ENCODE assay signal across 11 cellular contexts in genomic region chr11:47992959-47993820, GRCh38. TPM values are rescaled to one million over a fixed set of nuclear protein-coding genes. Genes with fewer than 3 reads are reported as not detected.
A peak's percentile ranks its signal among the peaks of the same experiment; 100 is the strongest.
DNase-seq lines count a peak whose midpoint lies in the region; ATAC-seq and TF ChIP-seq lines count a peak whose summit lies in the region.
"Had no signal": no experiment of that assay in that cellular context is flagged by ENCODE, and none has a peak within 500 bp of the region (broad histone marks: within the 10 kb centered on the region; RNA-seq: fewer than 3 reads in every experiment).

No MANE protein-coding gene starts in this region.

- ATAC-seq in naive thymus-derived CD4-positive, alpha-beta T cell: peak; percentile 56
- no peak for ATAC-seq in HG02981 (IDR thresholded peaks at IDR 0.05; ENCODE audit: unreplicated experiment)
- ATAC-seq in HG03521 (IDR thresholded peaks at IDR 0.05; ENCODE audit: unreplicated experiment): no peak

- peaks cover 13 to 73% (median 64%) of the 10 kb centered on the region in 7 donors for H3K4me1 Mint-ChIP-seq in naive thymus-derived CD4-positive, alpha-beta T cell

- no peaks in the 10 kb centered on the region for H3K9me3 Mint-ChIP-seq in naive thymus-derived CD4-positive, alpha-beta T cell
- H3K9me3 Mint-ChIP-seq: activated naive CD8-positive, alpha-beta T cell treated with anti-CD3 and anti-CD28 coated beads, Interleukin-2, amount 10 ng/mL, durations not matched to agents 7 days and 5 days had no signal

- no peak overlapping the region for H3K4me3 ChIP-seq in brain microvascular endothelial cell (ENCODE audit: low read depth, low read length)
- H3K4me3 ChIP-seq in naive thymus-derived CD4-positive, alpha-beta T cell (ENCODE audit: low read length): no peak overlapping the region

- H3K36me3 ChIP-seq in brain microvascular endothelial cell (replicated peaks): no peaks in the 10 kb centered on the region
- no peaks in the 10 kb centered on the region for H3K36me3 ChIP-seq in naive thymus-derived CD4-positive, alpha-beta T cell (ENCODE audit: control insufficient read depth in 2 of 3, insufficient read depth in 3 of 3, low read length in 3 of 3)

- DNase-seq in EH (ENCODE audit: low read depth) (peak; percentile 91), NCI-H2029 treated with DMSO at 0.1 percent for 48 hours (lab: John Stamatoyannopoulos, UW) (peak; percentile 66), brain microvascular endothelial cell (peak; percentile 87), activated gamma-delta T cell treated with Interleukin-2 at 50 U/mL for 16 hours (no peak), NCI-H82 (lab: John Stamatoyannopoulos, UW) (no peak)
- no peak for DNase-seq in naive thymus-derived CD4-positive, alpha-beta T cell
- DNase-seq: activated naive CD8-positive, alpha-beta T cell treated with anti-CD3 and anti-CD28 coated beads, Interleukin-2, amount 10 ng/mL, durations not matched to agents 7 days and 5 days; NCI-H1417 treated with DMSO at 0.1 percent for 48 hours; T-helper 9 cell had no signal

- in situ Hi-C loops in brain microvascular endothelial cell (cut with HindIII; ENCODE audit: low pct_ligation_motif_present, low sequenced_read_pairs): no loop called here

- H3K27ac Mint-ChIP-seq in naive thymus-derived CD4-positive, alpha-beta T cell: peak overlapping the region in 4 of 9 donors; percentile 19 to 85 (median 28)
- H3K27ac Mint-ChIP-seq: activated naive CD8-positive, alpha-beta T cell treated with anti-CD3 and anti-CD28 coated beads, Interleukin-2, amount 10 ng/mL, durations not matched to agents 7 days and 5 days had no signal

- H3K36me3 Mint-ChIP-seq in naive thymus-derived CD4-positive, alpha-beta T cell: peaks cover 0 to 19% (median 0%) of the 10 kb centered on the region in 5 donors

- no peaks in the 10 kb centered on the region for H3K27me3 ChIP-seq in brain microvascular endothelial cell (replicated peaks)
- no peaks in the 10 kb centered on the region for H3K27me3 ChIP-seq in naive thymus-derived CD4-positive, alpha-beta T cell (ENCODE audit: control insufficient read depth in 2 of 2, insufficient read depth in 2 of 2, low read length in 2 of 2)

- TF ChIP-seq CTCF in brain microvascular endothelial cell (IDR thresholded peaks at IDR 0.05; ENCODE audit: low read depth, low read length, missing control alignments): no peak

- no peaks in the 10 kb centered on the region for H3K9me3 ChIP-seq in naive thymus-derived CD4-positive, alpha-beta T cell (ENCODE audit: control insufficient read depth in 2 of 3, low read length in 3 of 3)

- peaks cover 6 to 22% of the 10 kb centered on the region in 2 donors for H3K4me1 ChIP-seq in naive thymus-derived CD4-positive, alpha-beta T cell (ENCODE audit: control insufficient read depth in 2 of 2, insufficient read depth in 2 of 2, low read length in 2 of 2)

- H3K27ac ChIP-seq in brain microvascular endothelial cell: peak overlapping the region; percentile 57
- no peak overlapping the region for H3K27ac ChIP-seq in naive thymus-derived CD4-positive, alpha-beta T cell (ENCODE audit: low read depth, low read length)

- peak overlapping the region in 1 of 10 donors; percentile 29 for H3K4me3 Mint-ChIP-seq in naive thymus-derived CD4-positive, alpha-beta T cell
- H3K4me3 Mint-ChIP-seq: activated naive CD8-positive, alpha-beta T cell treated with anti-CD3 and anti-CD28 coated beads, Interleukin-2, amount 10 ng/mL, durations not matched to agents 7 days and 5 days had no signal

- CTCF ChIA-PET in naive thymus-derived CD4-positive, alpha-beta T cell (lab: Charles Lee): interaction anchor here (1.2 to 2.1 kb wide), 2 partner anchors 63 to 116 kb away, joined by 3 to 6 read pairs; no protein-coding TSS in a partner anchor

- POLR2A ChIA-PET in naive thymus-derived CD4-positive, alpha-beta T cell (lab: Charles Lee): interaction anchor here (1.0 to 2.7 kb wide), 6 partner anchors 8 to 40 kb away, joined by 3 to 9 read pairs (median 4); no protein-coding TSS in a partner anchor

- no peaks in the 10 kb centered on the region for H3K27me3 Mint-ChIP-seq in naive thymus-derived CD4-positive, alpha-beta T cell
- H3K27me3 Mint-ChIP-seq: activated naive CD8-positive, alpha-beta T cell treated with anti-CD3 and anti-CD28 coated beads, Interleukin-2, amount 10 ng/mL, durations not matched to agents 7 days and 5 days had no signal

- intact Hi-C loops in naive thymus-derived CD4-positive, alpha-beta T cell (cut with micrococcal nuclease): no loop called here

RNA-seq across cellular contexts. Expression of gene PTPRJ, which starts 12.8 kb away (rescaled TPM):
- total RNA-seq in naive thymus-derived CD4-positive, alpha-beta T cell: 10 to 100 TPM; 31.8 to 82.3 (median 53.9) TPM
- polyA plus RNA-seq in naive thymus-derived CD4-positive, alpha-beta T cell: 10 to 100 TPM in 1 of 2 donors, 1 to 10 TPM in 1; 7.0 to 11.8 TPM

Comparison
In these comparisons a context has a peak if more than half of its experiments do, and no peak if none do; other contexts are left out.
1. DNase-seq: peak in EH (single experiment), NCI-H2029 treated with DMSO at 0.1 percent for 48 hours (single experiment) and brain microvascular endothelial cell (single experiment); none in naive thymus-derived CD4-positive, alpha-beta T cell (0 of 9), activated gamma-delta T cell treated with Interleukin-2 at 50 U/mL for 16 hours (single experiment) and NCI-H82 (single experiment).